In the genomic region with DNA sequence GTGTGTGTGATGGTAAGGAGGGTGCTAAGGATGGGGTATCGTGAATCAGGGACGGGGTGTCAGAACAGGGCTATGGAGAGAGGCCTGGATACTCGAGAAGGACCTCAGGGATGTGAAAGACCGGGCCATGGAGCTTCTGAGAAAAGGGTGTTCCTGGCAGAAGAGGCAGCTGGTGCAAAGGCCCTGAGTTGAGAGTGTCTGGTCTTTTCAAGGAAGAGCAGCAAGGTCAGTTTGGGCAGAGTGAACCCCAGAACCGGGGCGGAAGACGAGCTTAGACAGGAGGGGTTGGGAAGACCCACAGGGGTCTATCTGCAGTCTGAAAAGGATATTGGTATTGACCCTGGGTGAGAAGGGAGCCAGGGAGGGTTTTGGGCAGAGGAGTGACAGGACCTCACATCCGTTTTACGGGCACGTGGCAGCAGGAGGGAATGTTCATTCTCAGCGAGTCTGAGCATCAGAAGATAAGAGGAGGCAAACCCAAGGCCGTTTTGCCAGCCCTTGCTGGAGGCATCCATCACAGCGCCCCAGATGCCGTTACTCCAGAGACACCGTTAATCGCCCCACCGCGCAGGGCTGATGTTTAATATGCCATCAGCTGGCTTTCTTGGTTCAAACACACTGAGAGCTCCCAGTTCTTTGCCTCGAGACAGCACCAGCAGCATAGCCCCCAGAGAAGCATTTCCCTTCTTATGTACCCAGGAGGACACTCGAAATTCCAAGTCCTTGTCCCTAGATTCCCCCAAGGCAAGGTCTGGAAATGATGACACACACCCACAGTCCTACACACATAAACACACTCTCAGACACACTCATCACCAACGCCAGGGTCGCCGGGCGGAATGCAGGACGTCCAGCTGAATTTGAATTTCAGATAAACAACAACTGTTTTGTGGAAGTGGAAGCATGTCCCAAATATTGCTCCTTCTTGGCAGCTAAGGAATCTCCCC, we compare ENCODE assay signal across 1 cellular context.
TF ChIP-seq lines count a peak whose summit lies in the region.

No MANE protein-coding gene starts in this region.

TF ChIP-seq in HCT116, 20 proteins besides CTCF, POLR2A, EP300 and RAD21:
- TF ChIP-seq YY1 (IDR thresholded peaks at IDR 0.05; ENCODE audit: extremely low read depth, insufficient replicate concordance, low read depth, low read length), result no peak
- TF ChIP-seq CBX3 (IDR thresholded peaks at IDR 0.05; ENCODE audit: low read depth), result no peak
- TF ChIP-seq, protein P1, sequence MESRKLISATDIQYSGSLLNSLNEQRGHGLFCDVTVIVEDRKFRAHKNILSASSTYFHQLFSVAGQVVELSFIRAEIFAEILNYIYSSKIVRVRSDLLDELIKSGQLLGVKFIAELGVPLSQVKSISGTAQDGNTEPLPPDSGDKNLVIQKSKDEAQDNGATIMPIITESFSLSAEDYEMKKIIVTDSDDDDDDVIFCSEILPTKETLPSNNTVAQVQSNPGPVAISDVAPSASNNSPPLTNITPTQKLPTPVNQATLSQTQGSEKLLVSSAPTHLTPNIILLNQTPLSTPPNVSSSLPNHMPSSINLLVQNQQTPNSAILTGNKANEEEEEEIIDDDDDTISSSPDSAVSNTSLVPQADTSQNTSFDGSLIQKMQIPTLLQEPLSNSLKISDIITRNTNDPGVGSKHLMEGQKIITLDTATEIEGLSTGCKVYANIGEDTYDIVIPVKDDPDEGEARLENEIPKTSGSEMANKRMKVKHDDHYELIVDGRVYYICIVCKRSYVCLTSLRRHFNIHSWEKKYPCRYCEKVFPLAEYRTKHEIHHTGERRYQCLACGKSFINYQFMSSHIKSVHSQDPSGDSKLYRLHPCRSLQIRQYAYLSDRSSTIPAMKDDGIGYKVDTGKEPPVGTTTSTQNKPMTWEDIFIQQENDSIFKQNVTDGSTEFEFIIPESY (IDR thresholded peaks at IDR 0.05; ENCODE audit: extremely low read depth, insufficient replicate concordance, low read length), result no peak
- no peak for TF ChIP-seq SIN3A (IDR thresholded peaks at IDR 0.05; ENCODE audit: low read depth)
- TF ChIP-seq EZH2phosphoT487 (IDR thresholded peaks at IDR 0.05; ENCODE audit: borderline replicate concordance), result no peak
- TF ChIP-seq, protein P2, sequence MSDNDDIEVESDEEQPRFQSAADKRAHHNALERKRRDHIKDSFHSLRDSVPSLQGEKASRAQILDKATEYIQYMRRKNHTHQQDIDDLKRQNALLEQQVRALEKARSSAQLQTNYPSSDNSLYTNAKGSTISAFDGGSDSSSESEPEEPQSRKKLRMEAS (IDR thresholded peaks at IDR 0.05), result no peak
- TF ChIP-seq SP1 (IDR thresholded peaks at IDR 0.05; ENCODE audit: low read depth), result no peak
- TF ChIP-seq ZFX (IDR thresholded peaks at IDR 0.05), result no peak
- no peak for TF ChIP-seq POLR2AphosphoS5 (IDR thresholded peaks at IDR 0.05; ENCODE audit: low read depth, low read length)
